1 cellular context compared by ENCODE assay signal in genomic region chr10:47359626-47360418, GRCh38.
TF ChIP-seq lines count a peak whose summit lies in the region.

No MANE protein-coding gene starts in this region.

TF ChIP-seq in IMR-90, 13 proteins besides CTCF, POLR2A, EP300 and RAD21 (continued from another document):
- TF ChIP-seq CHD1 (IDR thresholded peaks at IDR 0.05; ENCODE audit: low read depth, low read length) (no peak), NFE2L2 (IDR thresholded peaks at IDR 0.05; ENCODE audit: low read depth, low read length) (no peak), SMC3 (IDR thresholded peaks at IDR 0.05; ENCODE audit: low read depth, low read length) (no peak), MAZ (IDR thresholded peaks at IDR 0.05; ENCODE audit: borderline replicate concordance, low read depth, low read length) (no peak), CEBPB (IDR thresholded peaks at IDR 0.05; ENCODE audit: low read depth, low read length) (no peak), BHLHE40 (IDR thresholded peaks at IDR 0.05; ENCODE audit: low read depth, low read length) (no peak), MXI1 (IDR thresholded peaks at IDR 0.05; ENCODE audit: borderline replicate concordance, low read depth, low read length) (no peak), RFX5 (IDR thresholded peaks at IDR 0.05; ENCODE audit: low read depth, low read length) (no peak), MAFK (IDR thresholded peaks at IDR 0.05; ENCODE audit: low read depth, low read length) (no peak), FOS (IDR thresholded peaks at IDR 0.05; ENCODE audit: low read depth, low read length) (no peak), ELK1 (IDR thresholded peaks at IDR 0.05; ENCODE audit: borderline replicate concordance, low read depth, low read length) (no peak), RCOR1 (IDR thresholded peaks at IDR 0.05; ENCODE audit: insufficient replicate concordance, low read length) (no peak)
